In genomic region chr20:15200139-15200538, GRCh38 we compare ENCODE assay signal across 12 cellular contexts.
A peak's percentile ranks its signal among the peaks of the same experiment; 100 is the strongest.
DNase-seq lines count a peak whose midpoint lies in the region; ATAC-seq, FAIRE-seq and TF ChIP-seq lines count a peak whose summit lies in the region.
"Had no signal": no experiment of that assay in that cellular context is flagged by ENCODE, and none has a peak within 500 bp of the region (broad histone marks: within the 10 kb centered on the region; RNA-seq: fewer than 3 reads in every experiment).

No MANE protein-coding gene starts in this region.

- H4K20me1 ChIP-seq in neural progenitor cell (ENCODE audit: low read depth): no peaks in the 10 kb centered on the region

- H3K9me3 ChIP-seq in pancreas (no peaks in the 10 kb centered on the region), neural progenitor cell (ENCODE audit: low read depth) (no peaks in the 10 kb centered on the region)
- H3K9me3 ChIP-seq: ascending aorta had no signal

- no peak overlapping the region for H3K9ac ChIP-seq in neural progenitor cell

- H3K27ac Mint-ChIP-seq in neural progenitor cell: no peak overlapping the region

- no peak overlapping the region for H2AFZ ChIP-seq in neural progenitor cell (replicated peaks)

- TF ChIP-seq CTCF in GM06990 (IDR thresholded peaks at IDR 0.05; ENCODE audit: insufficient read depth, low read length, poor library complexity, severe bottlenecking): no peak
- no peak for TF ChIP-seq CTCF in pancreas (IDR thresholded peaks at IDR 0.05)
- TF ChIP-seq CTCF in neural progenitor cell (IDR thresholded peaks at IDR 0.05): no peak

- FAIRE-seq in pancreas (lab: Jason Lieb, UNC): no peak
- FAIRE-seq: kidney, urothelium cell line had no signal

- H3K36me3 ChIP-seq in GM06990 (ENCODE audit: control insufficient read depth, insufficient read depth, low read length) (no peaks in the 10 kb centered on the region), pancreas (no peaks in the 10 kb centered on the region), neural progenitor cell (no peaks in the 10 kb centered on the region)
- H3K36me3 ChIP-seq: ascending aorta had no signal

- H3K4me1 ChIP-seq in pancreas (no peaks in the 10 kb centered on the region), neural progenitor cell (no peaks in the 10 kb centered on the region)
- H3K4me1 ChIP-seq: ascending aorta had no signal

- no peaks in the 10 kb centered on the region for H3K27me3 ChIP-seq in GM06990 (replicated peaks; ENCODE audit: control insufficient read depth, insufficient read depth, low read length)
- H3K27me3 ChIP-seq in pancreas: no peaks in the 10 kb centered on the region
- no peaks in the 10 kb centered on the region for H3K27me3 ChIP-seq in neural progenitor cell
- H3K27me3 ChIP-seq: ascending aorta had no signal

- no peaks in the 10 kb centered on the region for H3K27me3 Mint-ChIP-seq in neural progenitor cell (ENCODE audit: insufficient read depth, low read depth)

- ATAC-seq in GM19351 (IDR thresholded peaks at IDR 0.05; ENCODE audit: unreplicated experiment): peak; percentile 74
- ATAC-seq in HG02852 (IDR thresholded peaks at IDR 0.05; ENCODE audit: unreplicated experiment): peak; percentile 83
- ATAC-seq in HG03571 (IDR thresholded peaks at IDR 0.05; ENCODE audit: unreplicated experiment): peak; percentile 70
- no peak for ATAC-seq in pancreas

- peak; percentile 76 for DNase-seq in GM06990 (ENCODE audit: extremely low read depth, insufficient read length)
- no peak for DNase-seq in pancreas
- DNase-seq in NCI-H446 (lab: John Stamatoyannopoulos, UW): no peak
- DNase-seq in ureter (ENCODE audit: low spot score): no peak
- no peak for DNase-seq in neural progenitor cell (ENCODE audit: low spot score)
- DNase-seq: kidney, NCI-H2029 had no signal

- H3K27ac ChIP-seq in pancreas (no peak overlapping the region), neural progenitor cell (no peak overlapping the region)
- H3K27ac ChIP-seq: ascending aorta had no signal

- H3K4me3 Mint-ChIP-seq in neural progenitor cell: no peak overlapping the region

- intact Hi-C loops in pancreas (cut with DNase I): no loop called here

- no peaks in the 10 kb centered on the region for H3K9me3 Mint-ChIP-seq in neural progenitor cell

- no peaks in the 10 kb centered on the region for H3K79me2 ChIP-seq in neural progenitor cell (ENCODE audit: low read depth)

- H3K4me1 Mint-ChIP-seq in neural progenitor cell: peaks cover under 1% of the 10 kb centered on the region

- H3K36me3 Mint-ChIP-seq in neural progenitor cell: no peaks in the 10 kb centered on the region

- H3K4me3 ChIP-seq in GM06990 (replicated peaks; ENCODE audit: low read depth, low read length): no peak overlapping the region
- no peak overlapping the region for H3K4me3 ChIP-seq in pancreas
- H3K4me3 ChIP-seq in neural progenitor cell: no peak overlapping the region
- H3K4me3 ChIP-seq: ascending aorta had no signal

- no peaks in the 10 kb centered on the region for H3F3A ChIP-seq in neural progenitor cell (ENCODE audit: low read depth)

- H3K4me2 ChIP-seq in neural progenitor cell: no peak overlapping the region

Comparison
In these comparisons a context has a peak if more than half of its experiments do, and no peak if none do; other contexts are left out.
1. ATAC-seq: peak in GM19351 (single experiment), HG02852 (single experiment) and HG03571 (single experiment); none in pancreas (0 of 4).